In the genomic region with DNA sequence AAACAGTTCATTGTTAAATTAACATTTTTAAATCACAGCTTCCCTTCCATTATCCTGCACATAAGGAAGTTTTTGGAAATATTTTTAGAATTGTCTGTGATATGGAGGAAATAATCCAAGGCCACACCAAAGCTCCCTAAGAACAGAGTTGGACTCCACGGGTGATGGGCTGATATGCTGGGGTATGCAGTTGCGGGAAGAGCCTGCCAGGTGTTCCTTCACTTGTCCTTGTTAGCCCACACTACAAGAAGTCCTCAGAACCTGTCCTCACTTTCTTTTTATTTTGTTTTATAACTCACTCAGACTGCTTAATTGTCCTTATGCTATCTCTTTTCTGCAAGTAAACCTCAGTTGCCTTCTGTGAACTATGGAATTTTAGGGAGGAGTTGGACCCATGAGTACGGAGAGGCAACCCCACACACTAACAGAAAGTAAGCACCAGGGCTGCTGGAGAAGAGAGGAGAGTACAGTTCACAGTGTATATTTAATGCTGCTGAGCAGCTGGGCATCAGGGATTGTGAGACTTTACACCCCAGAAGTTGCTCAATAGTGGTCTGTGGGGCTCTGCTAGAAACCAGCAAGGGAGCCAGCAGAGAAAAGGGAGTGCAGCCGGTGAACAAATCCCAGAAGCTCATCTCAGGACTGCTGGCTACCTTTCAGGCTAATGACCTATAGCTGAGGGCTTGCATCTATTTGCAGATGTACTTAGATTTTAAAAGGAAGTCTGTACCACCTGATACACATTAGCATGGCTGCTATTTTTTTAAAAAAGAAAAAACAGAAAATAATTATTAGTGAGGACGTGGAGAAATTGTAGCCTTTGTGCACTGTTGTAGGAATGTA, we compare ENCODE assay signal across 1 cellular context.
A peak's percentile ranks its signal among the peaks of the same experiment; 100 is the strongest.
TF ChIP-seq lines count a peak whose summit lies in the region.

No MANE protein-coding gene starts in this region.

TF ChIP-seq in HepG2, 621 proteins besides CTCF, POLR2A, EP300 and RAD21 (continued from another document and continues in another):
- peak; percentile 84; the same call in 1 of the 2 replicates for TF ChIP-seq KDM3A (CRISPR knock-in tag; IDR thresholded peaks at IDR 0.05; ENCODE audit: low read depth)
- peak; percentile 75 for TF ChIP-seq TMF1 (CRISPR knock-in tag; IDR thresholded peaks at IDR 0.05; ENCODE audit: low read depth)
- peak; percentile 99 for TF ChIP-seq CEBPG (CRISPR knock-in tag; IDR thresholded peaks at IDR 0.05)
- TF ChIP-seq, protein P1, sequence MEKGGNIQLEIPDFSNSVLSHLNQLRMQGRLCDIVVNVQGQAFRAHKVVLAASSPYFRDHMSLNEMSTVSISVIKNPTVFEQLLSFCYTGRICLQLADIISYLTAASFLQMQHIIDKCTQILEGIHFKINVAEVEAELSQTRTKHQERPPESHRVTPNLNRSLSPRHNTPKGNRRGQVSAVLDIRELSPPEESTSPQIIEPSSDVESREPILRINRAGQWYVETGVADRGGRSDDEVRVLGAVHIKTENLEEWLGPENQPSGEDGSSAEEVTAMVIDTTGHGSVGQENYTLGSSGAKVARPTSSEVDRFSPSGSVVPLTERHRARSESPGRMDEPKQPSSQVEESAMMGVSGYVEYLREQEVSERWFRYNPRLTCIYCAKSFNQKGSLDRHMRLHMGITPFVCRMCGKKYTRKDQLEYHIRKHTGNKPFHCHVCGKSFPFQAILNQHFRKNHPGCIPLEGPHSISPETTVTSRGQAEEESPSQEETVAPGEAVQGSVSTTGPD (CRISPR knock-in tag; IDR thresholded peaks at IDR 0.05) = no peak
- TF ChIP-seq RFX3 (CRISPR knock-in tag; IDR thresholded peaks at IDR 0.05) = no peak
- TF ChIP-seq ZSCAN30 (CRISPR knock-in tag; IDR thresholded peaks at IDR 0.05) = no peak
- TF ChIP-seq ZNF333 (CRISPR knock-in tag; IDR thresholded peaks at IDR 0.05; ENCODE audit: borderline replicate concordance) = no peak
- TF ChIP-seq ZXDC (CRISPR knock-in tag; IDR thresholded peaks at IDR 0.05) = no peak
- no peak for TF ChIP-seq TRIM24 (CRISPR knock-in tag; IDR thresholded peaks at IDR 0.05)
- no peak for TF ChIP-seq JUNB (CRISPR knock-in tag; IDR thresholded peaks at IDR 0.05; ENCODE audit: borderline replicate concordance)
- no peak for TF ChIP-seq POLR2AphosphoS2 (IDR thresholded peaks at IDR 0.05; ENCODE audit: low read depth, low read length)
- TF ChIP-seq SRF (IDR thresholded peaks at IDR 0.05; ENCODE audit: low read depth, low read length) = no peak
- TF ChIP-seq, protein P2, sequence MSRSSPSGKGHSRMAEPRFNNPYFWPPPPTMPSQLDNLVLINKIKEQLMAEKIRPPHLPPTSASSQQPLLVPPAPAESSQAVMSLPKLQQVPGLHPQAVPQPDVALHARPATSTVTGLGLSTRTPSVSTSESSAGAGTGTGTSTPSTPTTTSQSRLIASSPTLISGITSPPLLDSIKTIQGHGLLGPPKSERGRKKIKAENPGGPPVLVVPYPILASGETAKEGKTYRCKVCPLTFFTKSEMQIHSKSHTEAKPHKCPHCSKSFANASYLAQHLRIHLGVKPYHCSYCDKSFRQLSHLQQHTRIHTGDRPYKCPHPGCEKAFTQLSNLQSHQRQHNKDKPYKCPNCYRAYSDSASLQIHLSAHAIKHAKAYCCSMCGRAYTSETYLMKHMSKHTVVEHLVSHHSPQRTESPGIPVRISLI (CRISPR knock-in tag; IDR thresholded peaks at IDR 0.05; ENCODE audit: borderline replicate concordance) = peak; percentile 64; the same call in 1 of the 2 replicates
- TF ChIP-seq ZC3H13 (CRISPR knock-in tag; IDR thresholded peaks at IDR 0.05) = no peak
- no peak for TF ChIP-seq TRIM22 (IDR thresholded peaks at IDR 0.05)
- TF ChIP-seq ELF1 (CRISPR knock-in tag; IDR thresholded peaks at IDR 0.05) = no peak
- TF ChIP-seq, protein P3, sequence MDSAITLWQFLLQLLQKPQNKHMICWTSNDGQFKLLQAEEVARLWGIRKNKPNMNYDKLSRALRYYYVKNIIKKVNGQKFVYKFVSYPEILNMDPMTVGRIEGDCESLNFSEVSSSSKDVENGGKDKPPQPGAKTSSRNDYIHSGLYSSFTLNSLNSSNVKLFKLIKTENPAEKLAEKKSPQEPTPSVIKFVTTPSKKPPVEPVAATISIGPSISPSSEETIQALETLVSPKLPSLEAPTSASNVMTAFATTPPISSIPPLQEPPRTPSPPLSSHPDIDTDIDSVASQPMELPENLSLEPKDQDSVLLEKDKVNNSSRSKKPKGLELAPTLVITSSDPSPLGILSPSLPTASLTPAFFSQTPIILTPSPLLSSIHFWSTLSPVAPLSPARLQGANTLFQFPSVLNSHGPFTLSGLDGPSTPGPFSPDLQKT (CRISPR knock-in tag; IDR thresholded peaks at IDR 0.05; ENCODE audit: borderline replicate concordance) = no peak
- TF ChIP-seq ZNF550 (CRISPR knock-in tag; IDR thresholded peaks at IDR 0.05; ENCODE audit: borderline replicate concordance) = no peak
- no peak for TF ChIP-seq MAZ (IDR thresholded peaks at IDR 0.05; ENCODE audit: borderline replicate concordance, low read depth, low read length)
- peak; percentile 69; the same call in 1 of the 2 replicates for TF ChIP-seq MAZ (CRISPR knock-in tag; IDR thresholded peaks at IDR 0.05; ENCODE audit: low read depth)
- TF ChIP-seq ZBTB34 (CRISPR knock-in tag; IDR thresholded peaks at IDR 0.05) = peak; percentile 67; the same call in 1 of the 2 replicates
- TF ChIP-seq PHF20 (CRISPR knock-in tag; IDR thresholded peaks at IDR 0.05) = no peak
- no peak for TF ChIP-seq CBX2 (IDR thresholded peaks at IDR 0.05; ENCODE audit: low read depth, low read length)
- TF ChIP-seq CBX2 (CRISPR knock-in tag; IDR thresholded peaks at IDR 0.05; ENCODE audit: low read depth) = no peak
- no peak for TF ChIP-seq E2F1 (CRISPR knock-in tag; IDR thresholded peaks at IDR 0.05)
- 0 out of 2 replicates have a peak, but pooled peaks have one; percentile 36 for TF ChIP-seq FOXK1 (CRISPR knock-in tag; IDR thresholded peaks at IDR 0.05; ENCODE audit: borderline replicate concordance, low read depth)
- no peak for TF ChIP-seq ZNF496 (CRISPR knock-in tag; IDR thresholded peaks at IDR 0.05; ENCODE audit: insufficient replicate concordance)
- peak; percentile 86 for TF ChIP-seq ZNF614 (CRISPR knock-in tag; IDR thresholded peaks at IDR 0.05; ENCODE audit: borderline replicate concordance)
- no peak for TF ChIP-seq U2AF1 (optimal IDR thresholded peaks at IDR 0.05; ENCODE audit: low read depth, low read length)
- no peak for TF ChIP-seq RNF2 (conservative IDR thresholded peaks at IDR 0.05; ENCODE audit: low read depth)
- TF ChIP-seq RNF219 (CRISPR knock-in tag; IDR thresholded peaks at IDR 0.05) = peak; percentile 71; the same call in 1 of the 2 replicates
- peak; percentile 55; the same call in 1 of the 2 replicates for TF ChIP-seq THAP7 (CRISPR knock-in tag; IDR thresholded peaks at IDR 0.05)
- TF ChIP-seq CHD4 (IDR thresholded peaks at IDR 0.05; ENCODE audit: borderline replicate concordance, low read length) = no peak
- no peak for TF ChIP-seq MNT (IDR thresholded peaks at IDR 0.05)
- TF ChIP-seq TERF1 (CRISPR knock-in tag; IDR thresholded peaks at IDR 0.05) = no peak
- TF ChIP-seq HNRNPLL (IDR thresholded peaks at IDR 0.05; ENCODE audit: low read depth, low read length, poor library complexity, severe bottlenecking) = no peak
- no peak; the same call in 1 of the 2 replicates for TF ChIP-seq NCOA1 (CRISPR knock-in tag; IDR thresholded peaks at IDR 0.05)
- TF ChIP-seq MED1 (CRISPR knock-in tag; IDR thresholded peaks at IDR 0.05) = peak; percentile 94
- TF ChIP-seq EHMT2 (IDR thresholded peaks at IDR 0.05; ENCODE audit: borderline replicate concordance, low read depth, low read length) = no peak
